ENCODE assay signal across 9 cellular contexts in the genomic region with DNA sequence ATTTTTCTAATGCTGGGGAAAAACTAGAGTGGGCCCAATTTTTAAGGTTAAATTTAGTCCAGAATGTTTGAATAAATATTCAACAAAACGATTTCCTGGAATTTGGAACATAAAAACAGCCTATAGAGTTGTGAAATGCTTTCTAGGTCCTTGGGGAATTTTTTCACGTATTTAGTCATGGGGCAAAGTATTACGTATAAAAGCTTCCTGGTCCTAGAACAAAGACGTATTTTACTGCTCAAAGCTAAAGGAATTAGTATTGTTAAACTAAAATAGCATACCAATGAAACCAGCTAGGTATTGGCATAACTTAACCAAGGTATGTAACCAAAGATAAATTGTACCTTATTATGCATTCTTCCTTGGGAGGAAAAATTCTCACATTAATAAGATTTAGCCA. TPM values are rescaled to one million over a fixed set of nuclear protein-coding genes. Genes with fewer than 3 reads are reported as not detected.
DNase-seq lines count a peak whose midpoint lies in the region; FAIRE-seq and TF ChIP-seq lines count a peak whose summit lies in the region.
"Had no signal": no experiment of that assay in that cellular context is flagged by ENCODE, and none has a peak within 500 bp of the region (broad histone marks: within the 10 kb centered on the region; RNA-seq: fewer than 3 reads in every experiment).

No MANE protein-coding gene starts in this region.

- H3K9me2 ChIP-seq in OCI-LY1 (ENCODE audit: low read depth, low read length), result no peaks in the 10 kb centered on the region

- no peak for TF ChIP-seq EP300 in ovary (IDR thresholded peaks at IDR 0.05)

- no peaks in the 10 kb centered on the region for H4K20me1 ChIP-seq in OCI-LY1 (ENCODE audit: insufficient read depth, low read length)

- H3K4me1 ChIP-seq in OCI-LY1 (ENCODE audit: insufficient read depth, low read length, severe bottlenecking) (peaks cover 20% of the 10 kb centered on the region), ovary (ENCODE audit: insufficient read depth) (no peaks in the 10 kb centered on the region)

- FAIRE-seq in D721Med (lab: Jason Lieb, UNC), result peak; percentile 73

- no peak overlapping the region for H3K27ac ChIP-seq in OCI-LY1 (ENCODE audit: low read depth, low read length, poor library complexity, severe bottlenecking)
- H3K27ac ChIP-seq in epithelial cell of prostate, result peak overlapping the region; percentile 71
- no peak overlapping the region for H3K27ac ChIP-seq in ovary

- DNase-seq in D721Med (ENCODE audit: insufficient read length, low spot score) (no peak), epithelial cell of prostate (ENCODE audit: low read depth, low spot score) (no peak), ovary (no peak), NCI-H1092 treated with DMSO at 0.1 percent for 48 hours (lab: John Stamatoyannopoulos, UW) (no peak), superior temporal gyrus (ENCODE audit: extremely low spot score) (no peak), ureter (ENCODE audit: low spot score) (no peak), germinal center (ENCODE audit: low spot score) (no peak)
- DNase-seq: GOT3 had no signal

- peaks cover 10% of the 10 kb centered on the region; the same call in 1 of the 2 replicates for H3K36me3 ChIP-seq in OCI-LY1 (ENCODE audit: insufficient read depth, low read length)
- H3K36me3 ChIP-seq in ovary, result no peaks in the 10 kb centered on the region

- H3K9me3 ChIP-seq in OCI-LY1 (ENCODE audit: low read length) (0 out of 2 replicates have a peak, but pooled peaks cover 4% of the 10 kb centered on the region), ovary (no peaks in the 10 kb centered on the region)

- TF ChIP-seq CTCF in D721Med (IDR thresholded peaks at IDR 0.05; ENCODE audit: insufficient read depth, missing control alignments) (no peak), OCI-LY1 (IDR thresholded peaks at IDR 0.05; ENCODE audit: low read length) (no peak), ovary (IDR thresholded peaks at IDR 0.05) (no peak)

- H3K79me2 ChIP-seq in OCI-LY1 (ENCODE audit: insufficient read depth, low read length), result peaks cover 3% of the 10 kb centered on the region; the same call in 1 of the 2 replicates

- no peak overlapping the region for H2AFZ ChIP-seq in OCI-LY1 (ENCODE audit: low read length)

- intact Hi-C loops in ovary (cut with DNase I), result no loop called here

- TF ChIP-seq POLR2A in ovary (IDR thresholded peaks at IDR 0.05), result no peak

- WGBS in ovary, 3 donors, result 26 to 34% (median 27%) methylated on average over 4 of the region's 4 CpGs

- H3K9ac ChIP-seq in OCI-LY1 (ENCODE audit: low read length), result peak overlapping the region; percentile 82; the same call in 1 of the 2 replicates

- H3K4me3 ChIP-seq in OCI-LY1 (ENCODE audit: low read depth, low read length, poor library complexity, severe bottlenecking) (peak overlapping the region; percentile 89), ovary (peak overlapping the region; percentile 81)

- H3K27me3 ChIP-seq in OCI-LY1 (ENCODE audit: insufficient read depth, low read length) (no peaks in the 10 kb centered on the region), ovary (no peaks in the 10 kb centered on the region)

- H3F3A ChIP-seq in OCI-LY1 (ENCODE audit: insufficient read depth, low read length), result no peaks in the 10 kb centered on the region

- peak overlapping the region; percentile 90 for H3K4me2 ChIP-seq in OCI-LY1 (ENCODE audit: low read length)

RNA-seq across cellular contexts. Expression of a gene that starts 1.6 kb away (rescaled TPM):
- total RNA-seq in ovary (10 to 100 TPM; 11.7 to 54.2 (median 41.5) TPM), ureter (70.6 TPM)
- polyA plus RNA-seq in ovary, result 10 to 100 TPM in 1 of 2 donors, 1 to 10 TPM in 1; 6.9 to 24.4 TPM
